In the genomic region with DNA sequence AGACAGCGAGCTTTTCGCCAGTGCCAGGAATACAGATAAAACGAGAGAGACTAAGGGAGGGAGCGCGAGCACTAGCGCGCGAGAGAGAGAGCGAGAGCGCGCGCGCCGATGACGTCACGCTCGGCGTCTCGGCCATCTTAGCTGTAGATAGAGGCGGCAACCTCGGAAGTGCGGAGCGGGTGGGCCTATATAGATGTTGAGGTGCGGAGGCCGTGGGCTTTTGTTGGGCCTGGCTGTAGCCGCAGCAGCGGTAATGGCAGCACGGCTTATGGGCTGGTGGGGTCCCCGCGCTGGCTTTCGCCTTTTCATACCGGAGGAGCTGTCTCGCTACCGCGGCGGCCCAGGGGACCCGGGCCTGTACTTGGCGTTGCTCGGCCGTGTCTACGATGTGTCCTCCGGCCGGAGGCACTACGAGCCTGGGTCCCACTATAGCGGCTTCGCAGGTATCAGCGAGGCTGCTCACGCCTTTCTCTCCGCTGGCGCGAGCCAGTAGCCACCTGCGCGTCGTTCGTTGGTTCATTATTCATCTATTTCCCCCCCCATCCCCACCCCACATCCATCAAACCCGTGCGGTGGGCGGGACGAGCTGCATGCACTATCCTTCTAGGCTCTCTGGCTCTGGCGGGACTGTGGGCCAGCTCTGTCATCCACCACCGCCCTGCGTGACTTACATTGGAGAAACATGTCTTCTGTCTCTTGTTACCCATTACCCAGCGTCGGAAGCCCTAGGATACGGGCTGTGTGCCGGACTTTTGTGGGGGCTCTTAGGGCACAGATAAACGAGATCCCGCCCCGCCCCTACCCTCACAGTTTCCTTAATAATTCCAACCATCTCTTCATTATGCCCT, we compare ENCODE assay signal across 1 cellular context.
TF ChIP-seq lines count a peak whose summit lies in the region.

No MANE protein-coding gene starts in this region.

TF ChIP-seq in HepG2, 621 proteins besides CTCF, POLR2A, EP300 and RAD21 (continued from another document and continues in another):
- TF ChIP-seq, protein P1, sequence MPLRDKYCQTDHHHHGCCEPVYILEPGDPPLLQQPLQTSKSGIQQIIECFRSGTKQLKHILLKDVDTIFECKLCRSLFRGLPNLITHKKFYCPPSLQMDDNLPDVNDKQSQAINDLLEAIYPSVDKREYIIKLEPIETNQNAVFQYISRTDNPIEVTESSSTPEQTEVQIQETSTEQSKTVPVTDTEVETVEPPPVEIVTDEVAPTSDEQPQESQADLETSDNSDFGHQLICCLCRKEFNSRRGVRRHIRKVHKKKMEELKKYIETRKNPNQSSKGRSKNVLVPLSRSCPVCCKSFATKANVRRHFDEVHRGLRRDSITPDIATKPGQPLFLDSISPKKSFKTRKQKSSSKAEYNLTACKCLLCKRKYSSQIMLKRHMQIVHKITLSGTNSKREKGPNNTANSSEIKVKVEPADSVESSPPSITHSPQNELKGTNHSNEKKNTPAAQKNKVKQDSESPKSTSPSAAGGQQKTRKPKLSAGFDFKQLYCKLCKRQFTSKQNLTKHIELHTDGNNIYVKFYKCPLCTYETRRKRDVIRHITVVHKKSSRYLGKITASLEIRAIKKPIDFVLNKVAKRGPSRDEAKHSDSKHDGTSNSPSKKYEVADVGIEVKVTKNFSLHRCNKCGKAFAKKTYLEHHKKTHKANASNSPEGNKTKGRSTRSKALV (CRISPR knock-in tag; IDR thresholded peaks at IDR 0.05) = no peak; the same call in 1 of the 2 replicates
- TF ChIP-seq ZNF343 (CRISPR knock-in tag; IDR thresholded peaks at IDR 0.05) (no peak), PCBP1 (IDR thresholded peaks at IDR 0.05; ENCODE audit: borderline replicate concordance, low read depth, low read length) (no peak), ATF7-NPFF (CRISPR knock-in tag; IDR thresholded peaks at IDR 0.05; ENCODE audit: low read depth) (0 out of 2 replicates have a peak, but pooled peaks have one; percentile 7), ZNF674 (CRISPR knock-in tag; IDR thresholded peaks at IDR 0.05; ENCODE audit: low read depth) (no peak), MED8 (CRISPR knock-in tag; IDR thresholded peaks at IDR 0.05; ENCODE audit: insufficient replicate concordance) (no peak), SP140L (CRISPR knock-in tag; IDR thresholded peaks at IDR 0.05; ENCODE audit: borderline replicate concordance) (0 out of 2 replicates have a peak, but pooled peaks have one; percentile 69), ZNF616 (CRISPR knock-in tag; IDR thresholded peaks at IDR 0.05; ENCODE audit: low read depth) (no peak), ZSCAN25 (CRISPR knock-in tag; IDR thresholded peaks at IDR 0.05) (no peak), ZNF737 (CRISPR knock-in tag; IDR thresholded peaks at IDR 0.05; ENCODE audit: borderline replicate concordance) (0 out of 2 replicates have a peak, but pooled peaks have one; percentile 70), GATAD2A (CRISPR knock-in tag; IDR thresholded peaks at IDR 0.05) (peak; percentile 19; the same call in 1 of the 2 replicates), POGZ (CRISPR knock-in tag; IDR thresholded peaks at IDR 0.05) (no peak; the same call in 1 of the 2 replicates), ZEB1 (IDR thresholded peaks at IDR 0.05; ENCODE audit: insufficient replicate concordance, low read depth) (no peak), MTA1 (CRISPR knock-in tag; IDR thresholded peaks at IDR 0.05; ENCODE audit: borderline replicate concordance) (no peak), TARDBP (CRISPR knock-in tag; IDR thresholded peaks at IDR 0.05) (no peak; the same call in 1 of the 2 replicates), JUN (CRISPR knock-in tag; IDR thresholded peaks at IDR 0.05) (no peak), ZNF296 (CRISPR knock-in tag; conservative IDR thresholded peaks at IDR 0.05) (peak; percentile 71; the same call in 1 of the 2 replicates), REPIN1 (CRISPR knock-in tag; IDR thresholded peaks at IDR 0.05; ENCODE audit: borderline replicate concordance, low read depth) (no peak; the same call in 1 of the 2 replicates), HCFC1 (IDR thresholded peaks at IDR 0.05; ENCODE audit: low read depth, low read length) (0 out of 2 replicates have a peak, but pooled peaks have one; percentile 25), XRCC5 (optimal IDR thresholded peaks at IDR 0.05; ENCODE audit: low read length) (peak; percentile 39), FOXK1 (CRISPR knock-in tag; IDR thresholded peaks at IDR 0.05; ENCODE audit: borderline replicate concordance, low read depth) (no peak), ZNF205 (CRISPR knock-in tag; IDR thresholded peaks at IDR 0.05) (no peak), MAZ (IDR thresholded peaks at IDR 0.05; ENCODE audit: borderline replicate concordance, low read depth, low read length) (no peak), MAZ (CRISPR knock-in tag; IDR thresholded peaks at IDR 0.05; ENCODE audit: low read depth) (no peak), CEBPB (IDR thresholded peaks at IDR 0.05; ENCODE audit: borderline replicate concordance, low read depth, low read length) (no peak), ZNF333 (CRISPR knock-in tag; IDR thresholded peaks at IDR 0.05; ENCODE audit: borderline replicate concordance) (peak; percentile 90; the same call in 1 of the 2 replicates), ZFP90 (CRISPR knock-in tag; IDR thresholded peaks at IDR 0.05; ENCODE audit: borderline replicate concordance) (peak; percentile 26; the same call in 1 of the 2 replicates), EHMT2 (IDR thresholded peaks at IDR 0.05; ENCODE audit: borderline replicate concordance, low read depth, low read length) (no peak)
- TF ChIP-seq, protein P2, sequence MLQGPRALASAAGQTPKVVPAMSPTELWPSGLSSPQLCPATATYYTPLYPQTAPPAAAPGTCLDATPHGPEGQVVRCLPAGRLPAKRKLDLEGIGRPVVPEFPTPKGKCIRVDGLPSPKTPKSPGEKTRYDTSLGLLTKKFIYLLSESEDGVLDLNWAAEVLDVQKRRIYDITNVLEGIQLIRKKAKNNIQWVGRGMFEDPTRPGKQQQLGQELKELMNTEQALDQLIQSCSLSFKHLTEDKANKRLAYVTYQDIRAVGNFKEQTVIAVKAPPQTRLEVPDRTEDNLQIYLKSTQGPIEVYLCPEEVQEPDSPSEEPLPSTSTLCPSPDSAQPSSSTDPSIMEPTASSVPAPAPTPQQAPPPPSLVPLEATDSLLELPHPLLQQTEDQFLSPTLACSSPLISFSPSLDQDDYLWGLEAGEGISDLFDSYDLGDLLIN (CRISPR knock-in tag; IDR thresholded peaks at IDR 0.05; ENCODE audit: borderline replicate concordance) = no peak
- TF ChIP-seq, protein P3, sequence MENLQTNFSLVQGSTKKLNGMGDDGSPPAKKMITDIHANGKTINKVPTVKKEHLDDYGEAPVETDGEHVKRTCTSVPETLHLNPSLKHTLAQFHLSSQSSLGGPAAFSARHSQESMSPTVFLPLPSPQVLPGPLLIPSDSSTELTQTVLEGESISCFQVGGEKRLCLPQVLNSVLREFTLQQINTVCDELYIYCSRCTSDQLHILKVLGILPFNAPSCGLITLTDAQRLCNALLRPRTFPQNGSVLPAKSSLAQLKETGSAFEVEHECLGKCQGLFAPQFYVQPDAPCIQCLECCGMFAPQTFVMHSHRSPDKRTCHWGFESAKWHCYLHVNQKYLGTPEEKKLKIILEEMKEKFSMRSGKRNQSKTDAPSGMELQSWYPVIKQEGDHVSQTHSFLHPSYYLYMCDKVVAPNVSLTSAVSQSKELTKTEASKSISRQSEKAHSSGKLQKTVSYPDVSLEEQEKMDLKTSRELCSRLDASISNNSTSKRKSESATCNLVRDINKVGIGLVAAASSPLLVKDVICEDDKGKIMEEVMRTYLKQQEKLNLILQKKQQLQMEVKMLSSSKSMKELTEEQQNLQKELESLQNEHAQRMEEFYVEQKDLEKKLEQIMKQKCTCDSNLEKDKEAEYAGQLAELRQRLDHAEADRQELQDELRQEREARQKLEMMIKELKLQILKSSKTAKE (CRISPR knock-in tag; IDR thresholded peaks at IDR 0.05; ENCODE audit: borderline replicate concordance) = no peak
- TF ChIP-seq, protein P4, sequence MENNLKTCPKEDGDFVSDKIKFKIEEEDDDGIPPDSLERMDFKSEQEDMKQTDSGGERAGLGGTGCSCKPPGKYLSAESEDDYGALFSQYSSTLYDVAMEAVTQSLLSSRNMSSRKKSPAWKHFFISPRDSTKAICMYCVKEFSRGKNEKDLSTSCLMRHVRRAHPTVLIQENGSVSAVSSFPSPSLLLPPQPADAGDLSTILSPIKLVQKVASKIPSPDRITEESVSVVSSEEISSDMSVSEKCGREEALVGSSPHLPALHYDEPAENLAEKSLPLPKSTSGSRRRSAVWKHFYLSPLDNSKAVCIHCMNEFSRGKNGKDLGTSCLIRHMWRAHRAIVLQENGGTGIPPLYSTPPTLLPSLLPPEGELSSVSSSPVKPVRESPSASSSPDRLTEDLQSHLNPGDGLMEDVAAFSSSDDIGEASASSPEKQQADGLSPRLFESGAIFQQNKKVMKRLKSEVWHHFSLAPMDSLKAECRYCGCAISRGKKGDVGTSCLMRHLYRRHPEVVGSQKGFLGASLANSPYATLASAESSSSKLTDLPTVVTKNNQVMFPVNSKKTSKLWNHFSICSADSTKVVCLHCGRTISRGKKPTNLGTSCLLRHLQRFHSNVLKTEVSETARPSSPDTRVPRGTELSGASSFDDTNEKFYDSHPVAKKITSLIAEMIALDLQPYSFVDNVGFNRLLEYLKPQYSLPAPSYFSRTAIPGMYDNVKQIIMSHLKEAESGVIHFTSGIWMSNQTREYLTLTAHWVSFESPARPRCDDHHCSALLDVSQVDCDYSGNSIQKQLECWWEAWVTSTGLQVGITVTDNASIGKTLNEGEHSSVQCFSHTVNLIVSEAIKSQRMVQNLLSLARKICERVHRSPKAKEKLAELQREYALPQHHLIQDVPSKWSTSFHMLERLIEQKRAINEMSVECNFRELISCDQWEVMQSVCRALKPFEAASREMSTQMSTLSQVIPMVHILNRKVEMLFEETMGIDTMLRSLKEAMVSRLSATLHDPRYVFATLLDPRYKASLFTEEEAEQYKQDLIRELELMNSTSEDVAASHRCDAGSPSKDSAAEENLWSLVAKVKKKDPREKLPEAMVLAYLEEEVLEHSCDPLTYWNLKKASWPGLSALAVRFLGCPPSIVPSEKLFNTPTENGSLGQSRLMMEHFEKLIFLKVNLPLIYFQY (CRISPR knock-in tag; IDR thresholded peaks at IDR 0.05; ENCODE audit: borderline replicate concordance) = no peak
- TF ChIP-seq, protein P5, sequence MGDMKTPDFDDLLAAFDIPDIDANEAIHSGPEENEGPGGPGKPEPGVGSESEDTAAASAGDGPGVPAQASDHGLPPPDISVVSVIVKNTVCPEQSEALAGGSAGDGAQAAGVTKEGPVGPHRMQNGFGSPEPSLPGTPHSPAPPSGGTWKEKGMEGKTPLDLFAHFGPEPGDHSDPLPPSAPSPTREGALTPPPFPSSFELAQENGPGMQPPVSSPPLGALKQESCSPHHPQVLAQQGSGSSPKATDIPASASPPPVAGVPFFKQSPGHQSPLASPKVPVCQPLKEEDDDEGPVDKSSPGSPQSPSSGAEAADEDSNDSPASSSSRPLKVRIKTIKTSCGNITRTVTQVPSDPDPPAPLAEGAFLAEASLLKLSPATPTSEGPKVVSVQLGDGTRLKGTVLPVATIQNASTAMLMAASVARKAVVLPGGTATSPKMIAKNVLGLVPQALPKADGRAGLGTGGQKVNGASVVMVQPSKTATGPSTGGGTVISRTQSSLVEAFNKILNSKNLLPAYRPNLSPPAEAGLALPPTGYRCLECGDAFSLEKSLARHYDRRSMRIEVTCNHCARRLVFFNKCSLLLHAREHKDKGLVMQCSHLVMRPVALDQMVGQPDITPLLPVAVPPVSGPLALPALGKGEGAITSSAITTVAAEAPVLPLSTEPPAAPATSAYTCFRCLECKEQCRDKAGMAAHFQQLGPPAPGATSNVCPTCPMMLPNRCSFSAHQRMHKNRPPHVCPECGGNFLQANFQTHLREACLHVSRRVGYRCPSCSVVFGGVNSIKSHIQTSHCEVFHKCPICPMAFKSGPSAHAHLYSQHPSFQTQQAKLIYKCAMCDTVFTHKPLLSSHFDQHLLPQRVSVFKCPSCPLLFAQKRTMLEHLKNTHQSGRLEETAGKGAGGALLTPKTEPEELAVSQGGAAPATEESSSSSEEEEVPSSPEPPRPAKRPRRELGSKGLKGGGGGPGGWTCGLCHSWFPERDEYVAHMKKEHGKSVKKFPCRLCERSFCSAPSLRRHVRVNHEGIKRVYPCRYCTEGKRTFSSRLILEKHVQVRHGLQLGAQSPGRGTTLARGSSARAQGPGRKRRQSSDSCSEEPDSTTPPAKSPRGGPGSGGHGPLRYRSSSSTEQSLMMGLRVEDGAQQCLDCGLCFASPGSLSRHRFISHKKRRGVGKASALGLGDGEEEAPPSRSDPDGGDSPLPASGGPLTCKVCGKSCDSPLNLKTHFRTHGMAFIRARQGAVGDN (CRISPR knock-in tag; IDR thresholded peaks at IDR 0.05) = peak; percentile 80
- TF ChIP-seq, protein P6, sequence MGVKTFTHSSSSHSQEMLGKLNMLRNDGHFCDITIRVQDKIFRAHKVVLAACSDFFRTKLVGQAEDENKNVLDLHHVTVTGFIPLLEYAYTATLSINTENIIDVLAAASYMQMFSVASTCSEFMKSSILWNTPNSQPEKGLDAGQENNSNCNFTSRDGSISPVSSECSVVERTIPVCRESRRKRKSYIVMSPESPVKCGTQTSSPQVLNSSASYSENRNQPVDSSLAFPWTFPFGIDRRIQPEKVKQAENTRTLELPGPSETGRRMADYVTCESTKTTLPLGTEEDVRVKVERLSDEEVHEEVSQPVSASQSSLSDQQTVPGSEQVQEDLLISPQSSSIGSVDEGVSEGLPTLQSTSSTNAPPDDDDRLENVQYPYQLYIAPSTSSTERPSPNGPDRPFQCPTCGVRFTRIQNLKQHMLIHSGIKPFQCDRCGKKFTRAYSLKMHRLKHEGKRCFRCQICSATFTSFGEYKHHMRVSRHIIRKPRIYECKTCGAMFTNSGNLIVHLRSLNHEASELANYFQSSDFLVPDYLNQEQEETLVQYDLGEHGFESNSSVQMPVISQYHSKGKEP (CRISPR knock-in tag; IDR thresholded peaks at IDR 0.05) = no peak
- TF ChIP-seq, protein P7, sequence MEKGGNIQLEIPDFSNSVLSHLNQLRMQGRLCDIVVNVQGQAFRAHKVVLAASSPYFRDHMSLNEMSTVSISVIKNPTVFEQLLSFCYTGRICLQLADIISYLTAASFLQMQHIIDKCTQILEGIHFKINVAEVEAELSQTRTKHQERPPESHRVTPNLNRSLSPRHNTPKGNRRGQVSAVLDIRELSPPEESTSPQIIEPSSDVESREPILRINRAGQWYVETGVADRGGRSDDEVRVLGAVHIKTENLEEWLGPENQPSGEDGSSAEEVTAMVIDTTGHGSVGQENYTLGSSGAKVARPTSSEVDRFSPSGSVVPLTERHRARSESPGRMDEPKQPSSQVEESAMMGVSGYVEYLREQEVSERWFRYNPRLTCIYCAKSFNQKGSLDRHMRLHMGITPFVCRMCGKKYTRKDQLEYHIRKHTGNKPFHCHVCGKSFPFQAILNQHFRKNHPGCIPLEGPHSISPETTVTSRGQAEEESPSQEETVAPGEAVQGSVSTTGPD (CRISPR knock-in tag; IDR thresholded peaks at IDR 0.05) = peak; percentile 71; the same call in 1 of the 2 replicates
- TF ChIP-seq, protein P8, sequence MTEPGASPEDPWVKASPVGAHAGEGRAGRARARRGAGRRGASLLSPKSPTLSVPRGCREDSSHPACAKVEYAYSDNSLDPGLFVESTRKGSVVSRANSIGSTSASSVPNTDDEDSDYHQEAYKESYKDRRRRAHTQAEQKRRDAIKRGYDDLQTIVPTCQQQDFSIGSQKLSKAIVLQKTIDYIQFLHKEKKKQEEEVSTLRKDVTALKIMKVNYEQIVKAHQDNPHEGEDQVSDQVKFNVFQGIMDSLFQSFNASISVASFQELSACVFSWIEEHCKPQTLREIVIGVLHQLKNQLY (CRISPR knock-in tag; IDR thresholded peaks at IDR 0.05) = no peak
- TF ChIP-seq, protein P9, sequence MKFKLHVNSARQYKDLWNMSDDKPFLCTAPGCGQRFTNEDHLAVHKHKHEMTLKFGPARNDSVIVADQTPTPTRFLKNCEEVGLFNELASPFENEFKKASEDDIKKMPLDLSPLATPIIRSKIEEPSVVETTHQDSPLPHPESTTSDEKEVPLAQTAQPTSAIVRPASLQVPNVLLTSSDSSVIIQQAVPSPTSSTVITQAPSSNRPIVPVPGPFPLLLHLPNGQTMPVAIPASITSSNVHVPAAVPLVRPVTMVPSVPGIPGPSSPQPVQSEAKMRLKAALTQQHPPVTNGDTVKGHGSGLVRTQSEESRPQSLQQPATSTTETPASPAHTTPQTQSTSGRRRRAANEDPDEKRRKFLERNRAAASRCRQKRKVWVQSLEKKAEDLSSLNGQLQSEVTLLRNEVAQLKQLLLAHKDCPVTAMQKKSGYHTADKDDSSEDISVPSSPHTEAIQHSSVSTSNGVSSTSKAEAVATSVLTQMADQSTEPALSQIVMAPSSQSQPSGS (CRISPR knock-in tag; IDR thresholded peaks at IDR 0.05) = peak; percentile 85
